ENCODE assay signal across 8 cellular contexts in genomic region chr14:77376380-77376770, GRCh38. TPM values are rescaled to one million over a fixed set of nuclear protein-coding genes. Genes with fewer than 3 reads are reported as not detected.
A peak's percentile ranks its signal among the peaks of the same experiment; 100 is the strongest.
DNase-seq lines count a peak whose midpoint lies in the region; ATAC-seq, FAIRE-seq and TF ChIP-seq lines count a peak whose summit lies in the region.

No MANE protein-coding gene starts in this region.

- peak overlapping the region; percentile 73 for H3K4me2 ChIP-seq in GM12878 (ENCODE audit: control insufficient read depth, insufficient read depth)

- no peak for TF ChIP-seq EP300 in GM12878 (IDR thresholded peaks at IDR 0.05; ENCODE audit: borderline replicate concordance in 1 of 2, control insufficient read depth in 1 of 2, low read depth in 2 of 2, low read length in 2 of 2)

- CTCF ChIA-PET in GM12878 (lab: Yijun Ruan, JAX), result interaction anchor here (0.6 to 1.8 kb wide), 5 partner anchors 46 to 278 kb away, joined by 3 to 10 read pairs (median 9); partner anchors contain the start of gene GSTZ1

- BruUV-seq in GM12878 (replicated peaks; lab: Mats Ljungman, UMichigan), result no TSS peak

- H3K9me3 ChIP-seq in GM12878 (replicated peaks; ENCODE audit: control insufficient read depth, insufficient read depth, low read length), result no peaks in the 10 kb centered on the region
- no peaks in the 10 kb centered on the region for H3K9me3 ChIP-seq in iPS-20b (ENCODE audit: insufficient read depth, low read depth, low read length)

- no peak for TF ChIP-seq CTCF in GM12878 (IDR thresholded peaks at IDR 0.05 in 2 of 3, conservative IDR thresholded peaks at IDR 0.05 in 1 of 3; ENCODE audit: control insufficient read depth in 2 of 3, extremely low read depth in 1 of 3, insufficient read depth in 1 of 3, low read depth in 3 of 3, low read length in 3 of 3)

- intact Hi-C loops in GM12878 (cut with micrococcal nuclease; ENCODE audit: unreplicated experiment), result loop anchor here (2.0 kb wide), 1 partner anchor 82 kb away; the partner anchor contains the start of gene AHSA1

- POLR2A ChIA-PET in GM12878 (lab: Charles Lee), result interaction anchor here (1.3 to 1.4 kb wide), 3 partner anchors 55 to 82 kb away, joined by 4 to 7 read pairs (median 5); partner anchors contain the start of genes AHSA1, GSTZ1 and POMT2

- peaks cover 51% of the 10 kb centered on the region for H3K79me2 ChIP-seq in GM12878 (ENCODE audit: control insufficient read depth, insufficient read depth, low read length)

- H3K27ac ChIP-seq in GM12878 (ENCODE audit: control insufficient read depth, insufficient read depth) (peak overlapping the region; percentile 89), iPS-20b (ENCODE audit: low read length) (no peak overlapping the region)

- H3K36me3 ChIP-seq in GM12878 (ENCODE audit: control insufficient read depth in 2 of 2, insufficient read depth in 2 of 2, low read length in 1 of 2) (no peaks in the 10 kb centered on the region), iPS-20b (ENCODE audit: insufficient read depth, low read depth, low read length) (no peaks in the 10 kb centered on the region)

- RAD21 ChIA-PET in GM12878 (lab: Charles Lee; ENCODE audit: unreplicated experiment), result interaction anchor here (0.9 to 1.8 kb wide), 7 partner anchors 11 to 82 kb away, joined by 3 to 21 read pairs (median 4); partner anchors contain the start of genes GSTZ1 and POMT2

- H3K9ac ChIP-seq in GM12878 (ENCODE audit: control insufficient read depth, insufficient read depth, low read length) (peak overlapping the region; percentile 95), iPS-20b (ENCODE audit: low read depth, low read length) (peak overlapping the region; percentile 77)

- SMC1A ChIA-PET in GM12878 (lab: Charles Lee; ENCODE audit: uncharacterized antibody, unreplicated experiment), result interaction anchor here (0.8 to 1.4 kb wide), 5 partner anchors 10 to 72 kb away, joined by 3 to 8 read pairs (median 4); partner anchors contain the start of gene GSTZ1

- no peak for TF ChIP-seq RAD21 in GM12878 (IDR thresholded peaks at IDR 0.05; ENCODE audit: insufficient read depth, low read depth, low read length)

- H3K4me1 ChIP-seq in GM12878 (ENCODE audit: control insufficient read depth, insufficient read depth, low read length) (peaks cover 15% of the 10 kb centered on the region), iPS-20b (ENCODE audit: insufficient read depth, low read length) (peaks cover 3% of the 10 kb centered on the region; the same call in 1 of the 2 replicates)

- DNase-seq in activated effector memory CD4-positive, alpha-beta T cell treated with anti-CD3 and anti-CD28 coated beads, Interleukin-2, amount 50 U/mL, for 16 hours, result peak; percentile 71
- DNase-seq in activated effector memory CD4-positive, alpha-beta T cell treated with Interleukin-2 at 50 U/mL for 16 hours, result no peak
- DNase-seq in RKO (ENCODE audit: low spot score), result peak; percentile 25
- DNase-seq in GM12878 (ENCODE audit: low read depth, low spot score), result no peak
- peak; percentile 1 to 23 for DNase-seq in stimulated activated CD4-positive, alpha-beta T cell treated with anti-CD3 and anti-CD28 coated beads, Interleukin-15, amount 100 ng/mL, for 1 hour (ENCODE audit: low read depth in 1 of 2, low spot score in 1 of 2)
- DNase-seq in NCI-H2029 treated with DMSO at 0.1 percent for 48 hours (lab: John Stamatoyannopoulos, UW), result no peak

- peak overlapping the region; percentile 83 for H3K4me3 ChIP-seq in GM12878
- peak overlapping the region; percentile 81 for H3K4me3 ChIP-seq in iPS-20b (ENCODE audit: low read length)

- ATAC-seq in HG02973 (IDR thresholded peaks at IDR 0.05; ENCODE audit: unreplicated experiment) (peak; percentile 12), GM12878 (peak; percentile 29)

- in situ Hi-C loops in GM12878 (cut with MboI), result no loop called here

- no peak for FAIRE-seq in GM12878 (lab: Jason Lieb, UNC)

- H4K20me1 ChIP-seq in GM12878 (ENCODE audit: control insufficient read depth, insufficient read depth), result no peaks in the 10 kb centered on the region

- H2AFZ ChIP-seq in GM12878 (ENCODE audit: control insufficient read depth, low read depth, low read length), result peak overlapping the region; percentile 99

- H3K27me3 ChIP-seq in GM12878 (replicated peaks in 1 of 2; ENCODE audit: control insufficient read depth in 2 of 2, insufficient read depth in 2 of 2, low read length in 1 of 2) (no peaks in the 10 kb centered on the region), iPS-20b (ENCODE audit: insufficient read depth, low read length) (peaks cover 7% of the 10 kb centered on the region; the same call in 1 of the 2 replicates)

- no peak for TF ChIP-seq POLR2A in GM12878 (IDR thresholded peaks at IDR 0.05; ENCODE audit: low read depth, low read length)

- WGBS in GM12878 (ENCODE audit: insufficient coverage, insufficient replicate concordance, low lambda C conversion rate, missing lambda C conversion rate), result 1% methylated on average over 17 of the region's 17 CpGs

RNA-seq across cellular contexts. Expression of gene TMED8, which starts 0.5 kb away (rescaled TPM):
- total RNA-seq in GM12878 (2013; cell fraction: nucleolus; rRNA removed), result 37.1 and 39.6 TPM in 2 replicates
- total RNA-seq in GM12878 (2014; rRNA removed) (29.7 and 36.2 TPM in 2 replicates), GM12878 (2014; rRNA removed; fragmentation: Illumina TruSeq; extraction: Trizol) (34.2 and 35.8 TPM in 2 replicates), GM12878 (2021) (31.9 and 32.9 TPM in 2 replicates)
- 9.5 TPM for polyA plus RNA-seq in GM12878 (2011; ENCODE audit: low read depth)
- polyA plus RNA-seq in GM12878 (2011; rRNA removed) (39.1 and 52.7 TPM in 2 replicates), GM12878 (2014; fragmentation: Illumina TruSeq; extraction: Trizol) (33.0 and 39.6 TPM in 2 replicates), GM12878 (2014; fragmentation: Nextera tagmentation; extraction: Ambion mirVana) (1 to 10 TPM; 7.3 to 7.4 TPM), GM12878 (2014; rRNA removed) (21.1 and 22.5 TPM in 2 replicates), GM12878 (2016; fragmentation: Nextera tagmentation; extraction: Ambion mirVana) (10 to 100 TPM; 17.8 to 18.9 TPM)
- 19.6 and 24.1 TPM in 2 replicates for polyA plus RNA-seq in GM12878 (2011; cell fraction: cytosol; rRNA removed)
- polyA plus RNA-seq in GM12878 (2011; cell fraction: nucleus; rRNA removed), result 20.5 and 22.3 TPM in 2 replicates
- polyA plus RNA-seq in GM12878 (2012), result 15.5 and 19.3 TPM in 2 replicates
- polyA minus RNA-seq in GM12878 (2011; rRNA and poly(A)+ RNA removed), result 38.9 and 47.5 TPM in 2 replicates
- polyA minus RNA-seq in GM12878 (2011; cell fraction: cytosol; rRNA and poly(A)+ RNA removed), result 13.6 and 15.0 TPM in 2 replicates
- polyA minus RNA-seq in GM12878 (2011; cell fraction: nucleus; rRNA and poly(A)+ RNA removed), result 8.2 and 11.9 TPM in 2 replicates

RNA-seq across cellular contexts. Expression of gene SAMD15, which starts 0.8 kb away (rescaled TPM):
- 0.37 and 0.81 TPM in 2 replicates for total RNA-seq in GM12878 (2013; cell fraction: nucleolus; rRNA removed)
- total RNA-seq in GM12878 (2014; rRNA removed), result 0.27 and 0.96 TPM in 2 replicates
- total RNA-seq in GM12878 (2014; rRNA removed; fragmentation: Illumina TruSeq; extraction: Trizol), result 0.98 and 1.9 TPM in 2 replicates
- total RNA-seq in GM12878 (2021), result 0.74 and 1.1 TPM in 2 replicates
- 0.14 TPM for polyA plus RNA-seq in GM12878 (2011; ENCODE audit: low read depth)
- polyA plus RNA-seq in GM12878 (2011; rRNA removed), result 0.33 and 1.1 TPM in 2 replicates
- polyA plus RNA-seq in GM12878 (2011; cell fraction: cytosol; rRNA removed), result 0.07 and 0.95 TPM in 2 replicates
- polyA plus RNA-seq in GM12878 (2011; cell fraction: nucleus; rRNA removed), result 0.31 and 1.1 TPM in 2 replicates
- 0.17 and 0.22 TPM in 2 replicates for polyA plus RNA-seq in GM12878 (2012)
- 0.78 and 1.1 TPM in 2 replicates for polyA plus RNA-seq in GM12878 (2014; fragmentation: Illumina TruSeq; extraction: Trizol)
- under 1 TPM; 0.63 to 0.93 TPM for polyA plus RNA-seq in GM12878 (2014; fragmentation: Nextera tagmentation; extraction: Ambion mirVana)
- 0.38 and 2.0 TPM in 2 replicates for polyA plus RNA-seq in GM12878 (2014; rRNA removed)
- polyA plus RNA-seq in GM12878 (2016; fragmentation: Nextera tagmentation; extraction: Ambion mirVana), result 1 to 10 TPM; 1.2 to 1.5 TPM
- 0.15 and 0.31 TPM in 2 replicates for polyA minus RNA-seq in GM12878 (2011; rRNA and poly(A)+ RNA removed)
- not detected in 2 replicates for polyA minus RNA-seq in GM12878 (2011; cell fraction: cytosol; rRNA and poly(A)+ RNA removed)
- 0.12 and 0.67 TPM in 2 replicates for polyA minus RNA-seq in GM12878 (2011; cell fraction: nucleus; rRNA and poly(A)+ RNA removed)

RNA-seq across cellular contexts. Expression of gene NOXRED1, which starts 46.9 kb away (rescaled TPM):
- 0.96 and 1.8 TPM in 2 replicates for total RNA-seq in GM12878 (2013; cell fraction: nucleolus; rRNA removed)
- total RNA-seq in GM12878 (2014; rRNA removed) (0.11 and 0.17 TPM in 2 replicates), GM12878 (2014; rRNA removed; fragmentation: Illumina TruSeq; extraction: Trizol) (0.13 and 0.14 TPM in 2 replicates), GM12878 (2021) (0.21 and 0.45 TPM in 2 replicates)
- polyA plus RNA-seq in GM12878 (2011; ENCODE audit: low read depth), result not detected
- polyA plus RNA-seq in GM12878 (2011; rRNA removed) (0.62 and 0.98 TPM in 2 replicates), GM12878 (2014; fragmentation: Illumina TruSeq; extraction: Trizol) (0.21 and 0.22 TPM in 2 replicates), GM12878 (2014; fragmentation: Nextera tagmentation; extraction: Ambion mirVana) (under 1 TPM; 0.07 to 0.14 TPM), GM12878 (2014; rRNA removed) (0.10 TPM in 1 of 2 replicates, not detected in the other), GM12878 (2016; fragmentation: Nextera tagmentation; extraction: Ambion mirVana) (under 1 TPM; 0.06 to 0.13 TPM)
- 0.21 and 0.22 TPM in 2 replicates for polyA plus RNA-seq in GM12878 (2011; cell fraction: cytosol; rRNA removed)
- 0.92 and 1.4 TPM in 2 replicates for polyA plus RNA-seq in GM12878 (2011; cell fraction: nucleus; rRNA removed)
- polyA plus RNA-seq in GM12878 (2012), result 0.18 and 0.27 TPM in 2 replicates
- polyA minus RNA-seq in GM12878 (2011; rRNA and poly(A)+ RNA removed), result 0.57 and 1.2 TPM in 2 replicates
- not detected in 2 replicates for polyA minus RNA-seq in GM12878 (2011; cell fraction: cytosol; rRNA and poly(A)+ RNA removed)
- 0.48 TPM in 2 replicates for polyA minus RNA-seq in GM12878 (2011; cell fraction: nucleus; rRNA and poly(A)+ RNA removed)

RNA-seq across cellular contexts. Expression of gene GSTZ1, which starts 55.5 kb away (rescaled TPM):
- 32.4 and 38.8 TPM in 2 replicates for total RNA-seq in GM12878 (2013; cell fraction: nucleolus; rRNA removed)
- total RNA-seq in GM12878 (2014; rRNA removed), result 33.4 and 38.7 TPM in 2 replicates
- 33.3 and 33.7 TPM in 2 replicates for total RNA-seq in GM12878 (2014; rRNA removed; fragmentation: Illumina TruSeq; extraction: Trizol)
- 24.9 and 26.9 TPM in 2 replicates for total RNA-seq in GM12878 (2021)
- 22.9 TPM for polyA plus RNA-seq in GM12878 (2011; ENCODE audit: low read depth)
- polyA plus RNA-seq in GM12878 (2011; rRNA removed), result 8.6 and 21.4 TPM in 2 replicates
- polyA plus RNA-seq in GM12878 (2011; cell fraction: cytosol; rRNA removed), result 35.3 and 40.0 TPM in 2 replicates
- polyA plus RNA-seq in GM12878 (2011; cell fraction: nucleus; rRNA removed), result 39.0 and 40.2 TPM in 2 replicates
- polyA plus RNA-seq in GM12878 (2012), result 29.7 and 34.8 TPM in 2 replicates
- polyA plus RNA-seq in GM12878 (2014; fragmentation: Illumina TruSeq; extraction: Trizol), result 25.5 and 34.7 TPM in 2 replicates
- 10 to 100 TPM; 17.9 to 25.4 TPM for polyA plus RNA-seq in GM12878 (2014; fragmentation: Nextera tagmentation; extraction: Ambion mirVana)
- 28.3 and 30.5 TPM in 2 replicates for polyA plus RNA-seq in GM12878 (2014; rRNA removed)
- 10 to 100 TPM; 27.4 to 33.5 TPM for polyA plus RNA-seq in GM12878 (2016; fragmentation: Nextera tagmentation; extraction: Ambion mirVana)
- 14.8 and 17.5 TPM in 2 replicates for polyA minus RNA-seq in GM12878 (2011; rRNA and poly(A)+ RNA removed)
- polyA minus RNA-seq in GM12878 (2011; cell fraction: cytosol; rRNA and poly(A)+ RNA removed), result 4.9 and 9.1 TPM in 2 replicates
- polyA minus RNA-seq in GM12878 (2011; cell fraction: nucleus; rRNA and poly(A)+ RNA removed), result 22.0 and 37.5 TPM in 2 replicates

RNA-seq across cellular contexts. Expression of gene POMT2, which starts 55.7 kb away (rescaled TPM):
- total RNA-seq in GM12878 (2013; cell fraction: nucleolus; rRNA removed), result 22.8 and 23.0 TPM in 2 replicates
- total RNA-seq in GM12878 (2014; rRNA removed), result 3.3 and 6.0 TPM in 2 replicates
- total RNA-seq in GM12878 (2014; rRNA removed; fragmentation: Illumina TruSeq; extraction: Trizol), result 4.9 and 5.3 TPM in 2 replicates
- total RNA-seq in GM12878 (2021), result 13.9 TPM in 2 replicates
- 3.8 TPM for polyA plus RNA-seq in GM12878 (2011; ENCODE audit: low read depth)
- polyA plus RNA-seq in GM12878 (2011; rRNA removed), result 8.8 and 11.2 TPM in 2 replicates
- 7.8 and 9.5 TPM in 2 replicates for polyA plus RNA-seq in GM12878 (2011; cell fraction: cytosol; rRNA removed)
- 58.0 and 80.4 TPM in 2 replicates for polyA plus RNA-seq in GM12878 (2011; cell fraction: nucleus; rRNA removed)
- 3.5 and 5.2 TPM in 2 replicates for polyA plus RNA-seq in GM12878 (2012)
- 5.3 and 10.6 TPM in 2 replicates for polyA plus RNA-seq in GM12878 (2014; fragmentation: Illumina TruSeq; extraction: Trizol)
- polyA plus RNA-seq in GM12878 (2014; fragmentation: Nextera tagmentation; extraction: Ambion mirVana), result under 1 TPM; 0.23 to 0.99 TPM
- polyA plus RNA-seq in GM12878 (2014; rRNA removed), result 7.0 and 9.7 TPM in 2 replicates
- polyA plus RNA-seq in GM12878 (2016; fragmentation: Nextera tagmentation; extraction: Ambion mirVana), result 1 to 10 TPM; 7.2 to 9.6 TPM
- polyA minus RNA-seq in GM12878 (2011; rRNA and poly(A)+ RNA removed), result 8.3 and 12.1 TPM in 2 replicates
- 4.5 and 6.9 TPM in 2 replicates for polyA minus RNA-seq in GM12878 (2011; cell fraction: cytosol; rRNA and poly(A)+ RNA removed)
- 12.1 and 22.4 TPM in 2 replicates for polyA minus RNA-seq in GM12878 (2011; cell fraction: nucleus; rRNA and poly(A)+ RNA removed)

Comparison
In these comparisons a context has a peak if more than half of its experiments do, and no peak if none do; other contexts are left out.
1. DNase-seq: peak in activated effector memory CD4-positive, alpha-beta T cell treated with anti-CD3 and anti-CD28 coated beads, Interleukin-2, amount 50 U/mL, for 16 hours (single experiment), RKO (single experiment) and stimulated activated CD4-positive, alpha-beta T cell treated with anti-CD3 and anti-CD28 coated beads, Interleukin-15, amount 100 ng/mL, for 1 hour (2 of 2); none in activated effector memory CD4-positive, alpha-beta T cell treated with Interleukin-2 at 50 U/mL for 16 hours (single experiment), GM12878 (single experiment) and NCI-H2029 treated with DMSO at 0.1 percent for 48 hours (single experiment).